ENCODE assay signal across 25 cellular contexts in genomic region chr1:54845772-54846171, GRCh38. TPM values are rescaled to one million over a fixed set of nuclear protein-coding genes. Genes with fewer than 3 reads are reported as not detected.
A peak's percentile ranks its signal among the peaks of the same experiment; 100 is the strongest.
DNase-seq lines count a peak whose midpoint lies in the region; TF ChIP-seq lines count a peak whose summit lies in the region.
"Had no signal": no experiment of that assay in that cellular context is flagged by ENCODE, and none has a peak within 500 bp of the region (broad histone marks: within the 10 kb centered on the region; RNA-seq: fewer than 3 reads in every experiment).

No MANE protein-coding gene starts in this region.

- DNase-seq in PC-9 (no peak), chondrocyte (ENCODE audit: low spot score) (peak; percentile 35), type B pancreatic cell (ENCODE audit: extremely low spot score, unreplicated experiment) (peak; percentile 56), neural progenitor cell (ENCODE audit: low spot score) (no peak), NCI-H748 treated with DMSO at 0.1 percent for 48 hours (lab: John Stamatoyannopoulos, UW) (no peak)
- DNase-seq in stimulated activated naive CD4-positive, alpha-beta T cell treated with Interleukin-2 at 50 U/mL for 16 hours (lab: John Stamatoyannopoulos, UW) = no peak
- DNase-seq: Calu3; DMS153; DND-41; Kasumi-1; NCI-H1105; NCI-H1436 treated with DMSO at 0.1 percent for 48 hours; NCI-H187 treated with DMSO at 0.1 percent for 48 hours; NCI-H524; NCI-H82; NK-92 treated with Interleukin-12 subunit alpha and Interleukin-12 subunit beta, amount 100 ng/mL, for 24 hours; PC-3; SHP77 had no signal

- H3K9me3 Mint-ChIP-seq in chondrocyte (ENCODE audit: low read depth) (peaks cover 3% of the 10 kb centered on the region), type B pancreatic cell (no peaks in the 10 kb centered on the region), neural progenitor cell (no peaks in the 10 kb centered on the region)

- no peaks in the 10 kb centered on the region for H3K9me2 ChIP-seq in PC-9 (ENCODE audit: insufficient read depth)

- H3K4me2 ChIP-seq in PC-9 = no peak overlapping the region
- H3K4me2 ChIP-seq in neural progenitor cell = no peak overlapping the region

- H3K79me2 ChIP-seq in PC-9 (ENCODE audit: low read depth) (no peaks in the 10 kb centered on the region), neural progenitor cell (ENCODE audit: low read depth) (no peaks in the 10 kb centered on the region)

- no peak overlapping the region for H3K4me3 ChIP-seq in PC-9
- H3K4me3 ChIP-seq in liver (ENCODE audit: low read depth in 1 of 3, low read length in 3 of 3) = no peak overlapping the region
- H3K4me3 ChIP-seq in neural progenitor cell = no peak overlapping the region
- H3K4me3 ChIP-seq: K562 had no signal

- H3K4me3 Mint-ChIP-seq in chondrocyte (ENCODE audit: unreplicated experiment) (no peak overlapping the region), type B pancreatic cell (no peak overlapping the region), neural progenitor cell (no peak overlapping the region)

- H2AFZ ChIP-seq in PC-9 = no peak overlapping the region
- no peak overlapping the region for H2AFZ ChIP-seq in neural progenitor cell (replicated peaks)

- POLR2A ChIA-PET in PC-9 (lab: Charles Lee; ENCODE audit: unreplicated experiment) = interaction anchor here (0.6 kb wide), 1 partner anchor 41 kb away, joined by 6 read pairs; no protein-coding TSS in a partner anchor

- CTCF ChIA-PET in PC-9 (lab: Charles Lee) = no interaction called here

- H3K27me3 ChIP-seq in PC-9 (ENCODE audit: insufficient read depth, low read depth) = no peaks in the 10 kb centered on the region
- H3K27me3 ChIP-seq in liver (ENCODE audit: control insufficient read depth in 4 of 4, insufficient read depth in 4 of 4, low read length in 3 of 4) = no peaks in the 10 kb centered on the region
- no peaks in the 10 kb centered on the region for H3K27me3 ChIP-seq in neural progenitor cell

- WGBS in liver = 70% methylated on average over 5 of the region's 5 CpGs

- peaks cover 24% of the 10 kb centered on the region; the same call in 1 of the 2 replicates for H3K36me3 ChIP-seq in PC-9 (ENCODE audit: low read depth)
- H3K36me3 ChIP-seq in liver (ENCODE audit: control insufficient read depth in 4 of 4, insufficient read depth in 3 of 4, low read depth in 1 of 4, low read length in 3 of 4) = peaks cover 5 to 35% (median 31%) of the 10 kb centered on the region in 4 donors
- H3K36me3 ChIP-seq in neural progenitor cell = no peaks in the 10 kb centered on the region

- H3K27ac Mint-ChIP-seq in chondrocyte (ENCODE audit: unreplicated experiment) (no peak overlapping the region), type B pancreatic cell (no peak overlapping the region), neural progenitor cell (no peak overlapping the region)

- no peak for TF ChIP-seq CTCF in PC-9 (conservative IDR thresholded peaks at IDR 0.05)
- no peak for TF ChIP-seq CTCF in chondrocyte (IDR thresholded peaks at IDR 0.05)
- TF ChIP-seq CTCF in liver (IDR thresholded peaks at IDR 0.05; ENCODE audit: low read depth, low read length, missing input control) = no peak
- TF ChIP-seq CTCF in type B pancreatic cell (conservative IDR thresholded peaks at IDR 0.05) = no peak
- TF ChIP-seq CTCF in neural progenitor cell (IDR thresholded peaks at IDR 0.05) = no peak

- H3K9ac ChIP-seq in liver (ENCODE audit: low read depth in 1 of 2, low read length in 2 of 2) = no peak overlapping the region
- no peak overlapping the region for H3K9ac ChIP-seq in neural progenitor cell

- intact Hi-C loops in PC-9 (cut with micrococcal nuclease; ENCODE audit: unreplicated experiment) = no loop called here

- H4K20me1 ChIP-seq in PC-9 (ENCODE audit: insufficient read depth) (no peaks in the 10 kb centered on the region), neural progenitor cell (ENCODE audit: low read depth) (no peaks in the 10 kb centered on the region)

- H3F3A ChIP-seq in PC-9 (ENCODE audit: insufficient read depth, low read depth) = peaks cover 22% of the 10 kb centered on the region; the same call in 1 of the 2 replicates
- H3F3A ChIP-seq in neural progenitor cell (ENCODE audit: low read depth) = peaks cover 4% of the 10 kb centered on the region

- H3K4me1 Mint-ChIP-seq in chondrocyte (ENCODE audit: low read depth) (no peaks in the 10 kb centered on the region), type B pancreatic cell (ENCODE audit: unreplicated experiment) (no peaks in the 10 kb centered on the region), neural progenitor cell (no peaks in the 10 kb centered on the region)

- no peaks in the 10 kb centered on the region for H3K27me3 Mint-ChIP-seq in chondrocyte (ENCODE audit: low read depth)
- H3K27me3 Mint-ChIP-seq in type B pancreatic cell = no peaks in the 10 kb centered on the region
- H3K27me3 Mint-ChIP-seq in neural progenitor cell (ENCODE audit: insufficient read depth, low read depth) = peaks cover 5% of the 10 kb centered on the region

- H3K27ac ChIP-seq in PC-9 (no peak overlapping the region), liver (ENCODE audit: low read depth in 1 of 2, low read length in 2 of 2) (no peak overlapping the region), neural progenitor cell (no peak overlapping the region)

- H3K4me1 ChIP-seq in PC-9 (replicated peaks; ENCODE audit: insufficient read depth) = no peaks in the 10 kb centered on the region
- peaks cover 0 to 4% (median 0%) of the 10 kb centered on the region in 4 donors for H3K4me1 ChIP-seq in liver (ENCODE audit: control insufficient read depth in 4 of 4, insufficient read depth in 4 of 4, low read length in 3 of 4)
- H3K4me1 ChIP-seq in neural progenitor cell = no peaks in the 10 kb centered on the region

- TSS peak; percentile 0 for BruUV-seq in PC-9 (replicated peaks; lab: Mats Ljungman, UMichigan)

- TF ChIP-seq RAD21 in liver (IDR thresholded peaks at IDR 0.05) = no peak

- H3K36me3 Mint-ChIP-seq in chondrocyte (ENCODE audit: low read depth) (peaks cover 15% of the 10 kb centered on the region), type B pancreatic cell (peaks cover 11% of the 10 kb centered on the region), neural progenitor cell (peaks cover 38% of the 10 kb centered on the region)

- H3K9me3 ChIP-seq in PC-9 (ENCODE audit: insufficient read depth, low read depth) (no peaks in the 10 kb centered on the region), liver (ENCODE audit: control insufficient read depth in 4 of 4, low read length in 3 of 4) (no peaks in the 10 kb centered on the region), neural progenitor cell (ENCODE audit: low read depth) (no peaks in the 10 kb centered on the region)

TF ChIP-seq in liver, 16 proteins besides CTCF, POLR2A, EP300 and RAD21:
- TF ChIP-seq HNF4A (conservative IDR thresholded peaks at IDR 0.05) (peak; percentile 24 to 61), RXRA (IDR thresholded peaks at IDR 0.05) (peak; percentile 24 to 67), NR2F2 (IDR thresholded peaks at IDR 0.05) (peak; percentile 25), ZBTB33 (IDR thresholded peaks at IDR 0.05) (no peak)

RNA-seq across cellular contexts. Expression of gene DHCR24, which starts 41.2 kb away (rescaled TPM):
- total RNA-seq in PC-9 (2021) (195 and 369 TPM in 2 replicates), chondrocyte (120 to 129 TPM (median 124 TPM) in 3 replicates), liver (100 to 1,000 TPM; 495 to 815 TPM), type B pancreatic cell (ENCODE audit: low replicate concordance) (119 and 149 TPM in 2 replicates), neural progenitor cell (ENCODE audit: low replicate concordance) (94.5 and 147 TPM in 2 replicates)
- polyA plus RNA-seq in liver = 100 to 1,000 TPM; 271 to 705 TPM

RNA-seq across cellular contexts. Expression of gene TTC22, which starts 44.6 kb away (rescaled TPM):
- total RNA-seq in PC-9 (2021) (24.1 and 26.3 TPM in 2 replicates), chondrocyte (not detected in 3 replicates), liver (1 to 10 TPM; 2.2 to 3.5 TPM), type B pancreatic cell (ENCODE audit: low replicate concordance) (7.0 and 12.4 TPM in 2 replicates), neural progenitor cell (ENCODE audit: low replicate concordance) (not detected in 2 replicates)
- 1 to 10 TPM in 1 of 2 donors, under 1 TPM in 1; 0.96 to 2.5 TPM for polyA plus RNA-seq in liver
- total RNA-seq: A172, HT1080, K562, RPMI7951, SK-MEL-5 had no signal
- polyA plus RNA-seq: BJ had no signal

Comparison
In these comparisons a context has a peak if more than half of its experiments do, and no peak if none do; other contexts are left out.
1. DNase-seq: peak in chondrocyte (single experiment) and type B pancreatic cell (single experiment); none in PC-9 (0 of 2), neural progenitor cell (single experiment), stimulated activated naive CD4-positive, alpha-beta T cell treated with Interleukin-2 at 50 U/mL for 16 hours (single experiment) and NCI-H748 treated with DMSO at 0.1 percent for 48 hours (single experiment).